Comparison of ENCODE assay signal across 15 cellular contexts in the genomic region with DNA sequence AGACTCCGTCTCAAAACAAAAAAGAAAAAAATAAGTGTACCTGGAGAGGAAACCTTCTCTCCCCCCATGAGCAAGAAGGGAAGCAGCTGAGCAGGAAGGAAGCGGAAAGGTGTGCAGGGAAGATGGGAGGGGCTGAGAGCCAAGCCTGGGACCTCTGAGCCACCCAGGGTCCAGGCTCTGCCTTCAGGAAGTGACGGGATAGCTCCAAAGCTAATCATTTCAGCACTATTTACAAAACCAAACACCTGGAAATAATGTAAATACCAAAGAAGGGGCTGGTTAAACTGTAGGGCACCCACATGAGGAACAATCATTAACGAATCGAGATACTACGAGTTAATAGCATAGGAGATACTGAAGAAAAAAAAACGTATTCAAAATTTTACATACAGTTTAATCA. TPM values are rescaled to one million over a fixed set of nuclear protein-coding genes. Genes with fewer than 3 reads are reported as not detected.
DNase-seq lines count a peak whose midpoint lies in the region; ATAC-seq, FAIRE-seq and TF ChIP-seq lines count a peak whose summit lies in the region.
"Had no signal": no experiment of that assay in that cellular context is flagged by ENCODE, and none has a peak within 500 bp of the region (broad histone marks: within the 10 kb centered on the region; RNA-seq: fewer than 3 reads in every experiment).

No MANE protein-coding gene starts in this region.

- TF ChIP-seq CTCF in pancreas (IDR thresholded peaks at IDR 0.05) (no peak), GM20000 (IDR thresholded peaks at IDR 0.05; ENCODE audit: extremely low read depth, missing control alignments) (no peak)

- H3K27me3 Mint-ChIP-seq in activated CD4-positive, alpha-beta memory T cell treated with anti-CD3 and anti-CD28 coated beads, Interleukin-2, amount 10 ng/mL, durations not matched to agents 7 days and 5 days, result no peaks in the 10 kb centered on the region

- H3K4me3 ChIP-seq in duodenal mucosa (ENCODE audit: low read depth in 1 of 2, low read length in 2 of 2) (peak overlapping the region in 1 of 2 donors; percentile 16), pancreas (no peak overlapping the region)
- H3K4me3 ChIP-seq: suprapubic skin had no signal

- no peaks in the 10 kb centered on the region for H3K36me3 Mint-ChIP-seq in activated CD4-positive, alpha-beta memory T cell treated with anti-CD3 and anti-CD28 coated beads, Interleukin-2, amount 10 ng/mL, durations not matched to agents 7 days and 5 days (ENCODE audit: low read depth)

- ATAC-seq in pancreas, result peak; percentile 62 to 79 (median 75)
- ATAC-seq: PC-3 had no signal

- no peak overlapping the region for H3K4me3 Mint-ChIP-seq in activated CD4-positive, alpha-beta memory T cell treated with anti-CD3 and anti-CD28 coated beads, Interleukin-2, amount 10 ng/mL, durations not matched to agents 7 days and 5 days
- H3K4me3 Mint-ChIP-seq: activated B cell treated with CpG ODN at 0.5 μM for 24 hours had no signal

- CTCF ChIA-PET in activated CD4-positive, alpha-beta memory T cell treated with anti-CD3 and anti-CD28 coated beads, Interleukin-2, amount 10 ng/mL, durations not matched to agents 7 days and 5 days (lab: Charles Lee), result interaction anchor here (1.3 kb wide), 1 partner anchor 75 kb away, joined by 4 read pairs; no protein-coding TSS in a partner anchor

- H3K4me1 Mint-ChIP-seq in activated CD4-positive, alpha-beta memory T cell treated with anti-CD3 and anti-CD28 coated beads, Interleukin-2, amount 10 ng/mL, durations not matched to agents 7 days and 5 days, result peaks cover 32% of the 10 kb centered on the region

- peaks cover 0 to 11% of the 10 kb centered on the region in 2 donors for H3K36me3 ChIP-seq in duodenal mucosa (ENCODE audit: control insufficient read depth in 1 of 2, insufficient read depth in 2 of 2, low read length in 2 of 2)
- no peaks in the 10 kb centered on the region for H3K36me3 ChIP-seq in pancreas
- H3K36me3 ChIP-seq: suprapubic skin had no signal

- FAIRE-seq in pancreas (lab: Jason Lieb, UNC), result no peak

- H3K27ac ChIP-seq in duodenal mucosa (ENCODE audit: low read depth, low read length) (peak overlapping the region; percentile 77), pancreas (peak overlapping the region in 3 of 4 donors; percentile 56 to 76 (median 68))
- H3K27ac ChIP-seq: suprapubic skin had no signal

- H3K9ac ChIP-seq in duodenal mucosa (ENCODE audit: low read depth in 1 of 2, low read length in 2 of 2), result peak overlapping the region in 1 of 2 donors; percentile 25

- H3K27me3 ChIP-seq in duodenal mucosa (ENCODE audit: control insufficient read depth in 1 of 2, insufficient read depth in 2 of 2, low read length in 2 of 2) (no peaks in the 10 kb centered on the region), pancreas (no peaks in the 10 kb centered on the region)
- H3K27me3 ChIP-seq: suprapubic skin had no signal

- DNase-seq in SHP77 (lab: John Stamatoyannopoulos, UW) (peak; percentile 21 to 60), SHP77 treated with DMSO at 0.1 percent for 48 hours (lab: John Stamatoyannopoulos, UW) (no peak), NCI-H2029 (lab: John Stamatoyannopoulos, UW) (peak; percentile 60), pancreas (peak in 3 of 6 donors; percentile 68 to 70 (median 69)), GM20000 (ENCODE audit: low spot score) (no peak), head of caudate nucleus (no peak)
- no peak for DNase-seq in activated CD4-positive, alpha-beta memory T cell treated with anti-CD3 and anti-CD28 coated beads, Interleukin-2, amount 10 ng/mL, durations not matched to agents 7 days and 5 days
- DNase-seq: ACHN; activated B cell treated with CpG ODN at 0.5 μM for 24 hours; aorta; nucleus accumbens; PC-3; stimulated activated CD4-positive, alpha-beta T cell treated with anti-CD3 and anti-CD28 coated beads, Interleukin-12 subunit alpha, Interleukin-12 subunit beta, amount 100 ng/mL, for 4 hours had no signal

- H3K9me3 Mint-ChIP-seq in activated CD4-positive, alpha-beta memory T cell treated with anti-CD3 and anti-CD28 coated beads, Interleukin-2, amount 10 ng/mL, durations not matched to agents 7 days and 5 days, result no peaks in the 10 kb centered on the region
- H3K9me3 Mint-ChIP-seq: activated B cell treated with CpG ODN at 0.5 μM for 24 hours had no signal

- 12 to 14% methylated on average over 7 of the region's 7 CpGs for WGBS in pancreas, 2 donors

- H3K27ac Mint-ChIP-seq in activated CD4-positive, alpha-beta memory T cell treated with anti-CD3 and anti-CD28 coated beads, Interleukin-2, amount 10 ng/mL, durations not matched to agents 7 days and 5 days, result no peak overlapping the region
- H3K27ac Mint-ChIP-seq: activated B cell treated with CpG ODN at 0.5 μM for 24 hours had no signal

- H3K9me3 ChIP-seq in duodenal mucosa (ENCODE audit: control insufficient read depth in 1 of 2, low read length in 2 of 2) (no peaks in the 10 kb centered on the region), pancreas (no peaks in the 10 kb centered on the region)
- H3K9me3 ChIP-seq: suprapubic skin had no signal

- H3K4me1 ChIP-seq in duodenal mucosa (ENCODE audit: control insufficient read depth in 1 of 2, insufficient read depth in 2 of 2, low read length in 2 of 2) (peaks cover 64 to 72% of the 10 kb centered on the region in 2 donors), pancreas (peaks cover 46 to 77% (median 59%) of the 10 kb centered on the region in 3 donors)

- intact Hi-C loops in pancreas (cut with DNase I) (loop anchor here in 1 of 3 donors (10.0 kb wide), 1 partner anchor 61 kb away; no protein-coding TSS in a partner anchor), head of caudate nucleus (cut with DNase I) (no loop called here)

- POLR2A ChIA-PET in activated CD4-positive, alpha-beta memory T cell treated with anti-CD3 and anti-CD28 coated beads, Interleukin-2, amount 10 ng/mL, durations not matched to agents 7 days and 5 days (lab: Charles Lee), result no interaction called here

RNA-seq across cellular contexts. Expression of gene ARRB1, which starts 27.9 kb away (rescaled TPM):
- total RNA-seq in pancreas, result 10 to 100 TPM; 30.3 to 68.1 (median 33.8) TPM
- polyA plus RNA-seq in pancreas, result 10 to 100 TPM in 1 of 2 donors, 1 to 10 TPM in 1; 7.8 to 12.7 TPM
- 10 to 100 TPM; 13.4 to 19.0 TPM for total RNA-seq in activated CD4-positive, alpha-beta memory T cell treated with anti-CD3 and anti-CD28 coated beads, Interleukin-2, amount 10 ng/mL, durations not matched to agents 7 days and 5 days

Comparison
In these comparisons a context has a peak if more than half of its experiments do, and no peak if none do; other contexts are left out.
1. DNase-seq: peak in SHP77 (2 of 2) and NCI-H2029 (single experiment); none in SHP77 treated with DMSO at 0.1 percent for 48 hours (single experiment), GM20000 (single experiment), activated CD4-positive, alpha-beta memory T cell treated with anti-CD3 and anti-CD28 coated beads, Interleukin-2, amount 10 ng/mL, durations not matched to agents 7 days and 5 days (single experiment) and head of caudate nucleus (0 of 42).